In the genomic region with DNA sequence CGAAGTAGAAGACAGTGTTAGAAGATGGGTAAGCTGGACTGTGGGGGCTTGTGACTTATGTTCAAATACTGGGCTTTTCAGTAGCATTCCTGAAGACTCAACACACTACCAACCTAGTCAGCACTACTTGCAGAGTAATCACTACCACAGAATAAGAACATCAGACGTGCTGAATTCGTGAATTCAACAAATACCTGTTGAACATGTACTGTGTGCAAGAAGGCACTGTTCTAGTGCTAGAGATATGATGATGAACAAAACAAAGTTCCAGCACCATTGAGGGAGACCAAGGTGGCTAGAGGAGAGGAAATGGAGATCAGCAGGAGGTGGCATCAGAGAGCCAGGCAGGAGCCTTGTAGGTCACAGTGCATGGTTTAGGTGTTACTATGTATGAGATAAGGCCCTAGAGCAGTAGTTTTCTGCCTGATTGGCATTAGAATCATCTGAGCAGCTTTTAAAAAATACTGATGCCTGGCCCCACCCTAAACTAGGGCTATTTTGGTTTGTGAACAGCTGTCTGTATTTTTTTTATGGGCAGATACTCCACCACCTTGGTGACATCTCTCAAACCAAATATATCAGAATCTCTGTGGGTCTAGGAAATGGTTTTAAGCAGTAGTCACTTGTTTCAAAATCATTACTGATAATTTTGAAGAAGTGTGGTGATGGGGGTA, we compare ENCODE assay signal across 9 cellular contexts. TPM values are rescaled to one million over a fixed set of nuclear protein-coding genes. Genes with fewer than 3 reads are reported as not detected.
DNase-seq lines count a peak whose midpoint lies in the region; ATAC-seq, FAIRE-seq and TF ChIP-seq lines count a peak whose summit lies in the region.
"Had no signal": no experiment of that assay in that cellular context is flagged by ENCODE, and none has a peak within 500 bp of the region (broad histone marks: within the 10 kb centered on the region; RNA-seq: fewer than 3 reads in every experiment).

No MANE protein-coding gene starts in this region.

- H3K36me3 ChIP-seq in SK-N-SH (replicated peaks in 1 of 2; ENCODE audit: control insufficient read depth in 1 of 2, insufficient read depth in 2 of 2, low read length in 1 of 2), result peaks cover 2 to 7% of the 10 kb centered on the region in 2 experiments

- peaks cover 51% of the 10 kb centered on the region for H3F3A ChIP-seq in SK-N-SH (replicated peaks; ENCODE audit: insufficient read depth)

- H2AFZ ChIP-seq in SK-N-SH (ENCODE audit: low read depth), result no peak overlapping the region

- H3K27me3 ChIP-seq in SK-N-SH (ENCODE audit: insufficient read depth), result no peaks in the 10 kb centered on the region

- POLR2A ChIA-PET in SK-N-SH (lab: Yijun Ruan, JAX), result no interaction called here

- DNase-seq in GM12892 (ENCODE audit: insufficient read length) (no peak), SK-N-SH (no peak), iPS-NIHi7 (ENCODE audit: extremely low spot score) (peak; percentile 50), AG20443 (ENCODE audit: low spot score) (no peak), CD1c-positive myeloid dendritic cell (ENCODE audit: extremely low spot score) (no peak)
- DNase-seq: NCI-H2227 treated with DMSO at 0.1 percent for 48 hours had no signal

- peak overlapping the region; percentile 49 for H3K4me2 ChIP-seq in SK-N-SH

- TF ChIP-seq EP300 in SK-N-SH (IDR thresholded peaks at IDR 0.05; ENCODE audit: borderline replicate concordance in 1 of 2, low read depth in 1 of 2, low read length in 1 of 2), result no peak

- CTCF ChIA-PET in SK-N-SH (lab: Yijun Ruan, JAX), result interaction anchor here (0.9 to 1.1 kb wide), 2 partner anchors 37 to 100 kb away, joined by 3 to 4 read pairs; no protein-coding TSS in a partner anchor

- no peak overlapping the region for H3K4me3 ChIP-seq in SK-N-SH (ENCODE audit: low read depth in 2 of 2, low read length in 1 of 2)

- no peak overlapping the region for H3K27ac ChIP-seq in 22Rv1
- peak overlapping the region in 1 of 2 experiments; percentile 60; a peak in 2 of 4 replicates for H3K27ac ChIP-seq in SK-N-SH (ENCODE audit: low read depth in 2 of 2, low read length in 1 of 2)

- WGBS in SK-N-SH (ENCODE audit: low lambda C conversion rate), result 61% methylated on average over 3 of the region's 3 CpGs

- TF ChIP-seq RAD21 in SK-N-SH (IDR thresholded peaks at IDR 0.05; ENCODE audit: low read length), result peak; percentile 49

- H3K79me2 ChIP-seq in SK-N-SH (ENCODE audit: insufficient read depth), result peaks cover 100% of the 10 kb centered on the region

- no peaks in the 10 kb centered on the region for H3K9me2 ChIP-seq in SK-N-SH

- no peak for ATAC-seq in GM21825 (IDR thresholded peaks at IDR 0.05; ENCODE audit: unreplicated experiment)
- no peak for ATAC-seq in GM18907 (IDR thresholded peaks at IDR 0.05; ENCODE audit: unreplicated experiment)

- no peaks in the 10 kb centered on the region for H3K9me3 ChIP-seq in SK-N-SH

- peak; percentile 31; the same call in 1 of the 2 replicates for TF ChIP-seq CTCF in 22Rv1 (IDR thresholded peaks at IDR 0.05)
- TF ChIP-seq CTCF in SK-N-SH (IDR thresholded peaks at IDR 0.05), result peak; percentile 22; the same call in 1 of the 2 replicates

- TF ChIP-seq POLR2A in GM12892 (IDR thresholded peaks at IDR 0.05; ENCODE audit: low read depth, low read length), result no peak

- peaks cover 10 to 41% of the 10 kb centered on the region in 2 experiments for H3K4me1 ChIP-seq in SK-N-SH (ENCODE audit: control insufficient read depth in 1 of 2, insufficient read depth in 2 of 2, low read depth in 1 of 2, low read length in 1 of 2)

- peak; percentile 78 for FAIRE-seq in GM12892 (lab: Jason Lieb, UNC)

- no peak overlapping the region for H3K9ac ChIP-seq in SK-N-SH

- H4K20me1 ChIP-seq in SK-N-SH (ENCODE audit: insufficient read depth), result peaks cover 100% of the 10 kb centered on the region

TF ChIP-seq in SK-N-SH, 30 proteins besides CTCF, POLR2A, EP300 and RAD21:
- TF ChIP-seq, protein P1, sequence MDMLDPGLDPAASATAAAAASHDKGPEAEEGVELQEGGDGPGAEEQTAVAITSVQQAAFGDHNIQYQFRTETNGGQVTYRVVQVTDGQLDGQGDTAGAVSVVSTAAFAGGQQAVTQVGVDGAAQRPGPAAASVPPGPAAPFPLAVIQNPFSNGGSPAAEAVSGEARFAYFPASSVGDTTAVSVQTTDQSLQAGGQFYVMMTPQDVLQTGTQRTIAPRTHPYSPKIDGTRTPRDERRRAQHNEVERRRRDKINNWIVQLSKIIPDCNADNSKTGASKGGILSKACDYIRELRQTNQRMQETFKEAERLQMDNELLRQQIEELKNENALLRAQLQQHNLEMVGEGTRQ (IDR thresholded peaks at IDR 0.05; ENCODE audit: borderline replicate concordance, low read depth, low read length), result no peak
- peak; percentile 9 for TF ChIP-seq SMC3 (IDR thresholded peaks at IDR 0.05; ENCODE audit: low read depth, low read length)

RNA-seq across cellular contexts. Expression of a gene that starts 26.8 kb away (rescaled TPM):
- polyA plus RNA-seq in GM12892 (2012; ENCODE audit: missing spikeins), result 23.4 TPM
- polyA plus RNA-seq in SK-N-SH (2012; rRNA removed), result 40.1 and 54.5 TPM in 2 replicates
- polyA plus RNA-seq in SK-N-SH (2012; cell fraction: cytosol; rRNA removed), result 55.0 and 64.1 TPM in 2 replicates
- 45.4 and 71.7 TPM in 2 replicates for polyA plus RNA-seq in SK-N-SH (2012; cell fraction: nucleus; rRNA removed)
